In genomic region chr4:169841776-169842175, GRCh38 we compare ENCODE assay signal across 25 cellular contexts.
"Had no signal": no experiment of that assay in that cellular context is flagged by ENCODE, and none has a peak within 500 bp of the region (broad histone marks: within the 10 kb centered on the region; RNA-seq: fewer than 3 reads in every experiment).

No MANE protein-coding gene starts in this region.

- DNase-seq: colonic mucosa; dermis blood vessel endothelial cell; effector memory CD4-positive, alpha-beta T cell; erythroblast; foreskin fibroblast; gastrocnemius medialis; heart left ventricle; kidney; left cardiac atrium; left lung; mesenchymal stem cell; mucosa of descending colon; naive B cell; pancreas; sigmoid colon; spleen; stimulated activated CD4-positive, alpha-beta T cell treated with anti-CD3 and anti-CD28 coated beads, Interleukin-4, amount 100 ng/mL, for 4 hours; stimulated activated naive CD8-positive, alpha-beta T cell treated with anti-CD3 and anti-CD28 coated beads, Interleukin-15, Interleukin-2, amounts not matched to agents 100 U/mL and 50 U/mL, for 24 hours; substantia nigra; testis; tibial artery had no signal

- H3K36me3 ChIP-seq: colonic mucosa, gastrocnemius medialis, heart left ventricle, left lung, neutrophil, pancreas, right atrium auricular region, sigmoid colon, spleen, tibial artery had no signal

- ATAC-seq: gastrocnemius medialis; heart left ventricle; left cardiac atrium; left lung; mucosa of descending colon; pancreas; stimulated activated naive CD8-positive, alpha-beta T cell treated with anti-CD3 and anti-CD28 coated beads, Interleukin-15, Interleukin-2, amounts not matched to agents 100 U/mL and 50 U/mL, for 24 hours had no signal

- H3K4me3 ChIP-seq: colonic mucosa, gastrocnemius medialis, heart left ventricle, hepatocyte, left lung, mucosa of descending colon, pancreas, right atrium auricular region, sigmoid colon, skin epidermis, spleen, testis, tibial artery had no signal

- H3K27me3 ChIP-seq: colonic mucosa, gastrocnemius medialis, heart left ventricle, hepatocyte, neutrophil, pancreas, right atrium auricular region, sigmoid colon, spleen, testis, tibial artery had no signal
